Comparison of ENCODE assay signal across 19 cellular contexts in the genomic region with DNA sequence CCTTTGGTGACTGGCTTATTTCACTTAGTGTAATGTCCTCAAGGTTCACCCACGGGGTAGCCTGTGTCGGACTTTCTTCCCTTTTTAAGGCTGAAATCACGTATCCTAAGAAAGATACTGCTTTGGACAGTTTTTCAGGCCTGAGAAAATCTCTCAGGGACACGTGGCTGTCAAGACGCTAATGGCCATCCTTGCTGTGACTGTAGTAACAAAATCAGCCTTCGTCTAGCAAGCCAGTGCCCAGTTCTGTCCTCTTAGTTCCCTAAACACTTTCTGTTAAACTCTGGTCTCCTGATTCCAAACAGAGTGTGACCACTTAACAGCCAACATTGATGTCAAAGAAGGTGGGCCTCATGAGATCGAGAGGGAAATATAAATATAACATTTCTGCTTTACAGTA.
DNase-seq lines count a peak whose midpoint lies in the region; ATAC-seq, FAIRE-seq and TF ChIP-seq lines count a peak whose summit lies in the region.
"Had no signal": no experiment of that assay in that cellular context is flagged by ENCODE, and none has a peak within 500 bp of the region (broad histone marks: within the 10 kb centered on the region; RNA-seq: fewer than 3 reads in every experiment).

No MANE protein-coding gene starts in this region.

- POLR2A ChIA-PET in GM12878 (lab: Charles Lee) = interaction anchor here (0.5 to 1.0 kb wide), 2 partner anchors 9 to 123 kb away, joined by 4 read pairs; no protein-coding TSS in a partner anchor
- POLR2A ChIA-PET in activated CD8-positive, alpha-beta T cell treated with anti-CD3 and anti-CD28 coated beads, Interleukin-2, amount 10 ng/mL, durations not matched to agents 7 days and 5 days (lab: Charles Lee) = no interaction called here

- H2AFZ ChIP-seq in GM12878 (ENCODE audit: control insufficient read depth, low read depth, low read length) = no peak overlapping the region
- H2AFZ ChIP-seq: GM23248 had no signal

- H3K4me3 ChIP-seq in BLaER1 = no peak overlapping the region
- H3K4me3 ChIP-seq in GM12878 = no peak overlapping the region
- no peak overlapping the region for H3K4me3 ChIP-seq in lower lobe of right lung
- H3K4me3 ChIP-seq in H7 (ENCODE audit: insufficient read depth, low read depth, low read length) = no peak overlapping the region
- H3K4me3 ChIP-seq: GM23248, K562 had no signal

- no TSS peak for BruUV-seq in GM12878 (replicated peaks; lab: Mats Ljungman, UMichigan)

- in situ Hi-C loops in GM12878 (cut with MboI) = no loop called here

- H3K27ac ChIP-seq in BLaER1 (no peak overlapping the region), GM12878 (ENCODE audit: control insufficient read depth, insufficient read depth) (no peak overlapping the region), lower lobe of right lung (no peak overlapping the region)
- H3K27ac ChIP-seq: C4-2B, GM23248, HL-60 had no signal

- TF ChIP-seq EP300 in GM12878 (IDR thresholded peaks at IDR 0.05; ENCODE audit: borderline replicate concordance in 1 of 2, control insufficient read depth in 1 of 2, low read depth in 2 of 2, low read length in 2 of 2) = no peak

- H3K27me3 Mint-ChIP-seq in activated CD8-positive, alpha-beta T cell treated with anti-CD3 and anti-CD28 coated beads, Interleukin-2, amount 10 ng/mL, durations not matched to agents 7 days and 5 days (ENCODE audit: low read depth) = peaks cover 27% of the 10 kb centered on the region
- H3K27me3 Mint-ChIP-seq: CD4-positive, alpha-beta T cell had no signal

- H3K4me1 ChIP-seq in BLaER1 = peaks cover 19% of the 10 kb centered on the region
- H3K4me1 ChIP-seq in GM12878 (ENCODE audit: control insufficient read depth, insufficient read depth, low read length) = no peaks in the 10 kb centered on the region; the same call in 1 of the 2 replicates
- H3K4me1 ChIP-seq in lower lobe of right lung = peaks cover 8% of the 10 kb centered on the region

- H3K4me3 Mint-ChIP-seq in activated CD8-positive, alpha-beta T cell treated with anti-CD3 and anti-CD28 coated beads, Interleukin-2, amount 10 ng/mL, durations not matched to agents 7 days and 5 days = no peak overlapping the region
- H3K4me3 Mint-ChIP-seq: CD4-positive, alpha-beta T cell had no signal

- no peak overlapping the region for H3K9ac ChIP-seq in BLaER1
- H3K9ac ChIP-seq in GM12878 (ENCODE audit: control insufficient read depth, insufficient read depth, low read length) = no peak overlapping the region
- H3K9ac ChIP-seq: GM23248 had no signal

- no peak for ATAC-seq in GM12878
- no peak for ATAC-seq in lower lobe of right lung
- ATAC-seq in activated CD8-positive, alpha-beta T cell treated with anti-CD3 and anti-CD28 coated beads, Interleukin-2, amount 10 ng/mL, durations not matched to agents 7 days and 5 days = no peak
- ATAC-seq: K562 had no signal

- CTCF ChIA-PET in GM12878 (lab: Yijun Ruan, JAX) = interaction anchor here (0.5 to 1.9 kb wide), 4 partner anchors 9 to 529 kb away, joined by 3 to 7 read pairs (median 4); no protein-coding TSS in a partner anchor
- CTCF ChIA-PET in activated CD8-positive, alpha-beta T cell treated with anti-CD3 and anti-CD28 coated beads, Interleukin-2, amount 10 ng/mL, durations not matched to agents 7 days and 5 days (lab: Charles Lee) = interaction anchor here (1.3 kb wide), 1 partner anchor 13 kb away, joined by 3 read pairs; no protein-coding TSS in a partner anchor

- no peaks in the 10 kb centered on the region; the same call in 1 of the 2 replicates for H3K79me2 ChIP-seq in GM12878 (ENCODE audit: control insufficient read depth, insufficient read depth, low read length)

- H3K9me3 ChIP-seq in BLaER1 = no peaks in the 10 kb centered on the region
- no peaks in the 10 kb centered on the region; the same call in 2 of the 3 replicates for H3K9me3 ChIP-seq in GM12878 (replicated peaks; ENCODE audit: control insufficient read depth, insufficient read depth, low read length)
- H3K9me3 ChIP-seq in lower lobe of right lung = no peaks in the 10 kb centered on the region

- H3K4me2 ChIP-seq in BLaER1 (peak overlapping the region; percentile 12; the same call in 1 of the 2 replicates), GM12878 (ENCODE audit: control insufficient read depth, insufficient read depth) (peak overlapping the region; percentile 5; the same call in 1 of the 2 replicates)

- H3K9me3 Mint-ChIP-seq in activated CD8-positive, alpha-beta T cell treated with anti-CD3 and anti-CD28 coated beads, Interleukin-2, amount 10 ng/mL, durations not matched to agents 7 days and 5 days (ENCODE audit: insufficient read depth) = no peaks in the 10 kb centered on the region
- H3K9me3 Mint-ChIP-seq: CD4-positive, alpha-beta T cell had no signal

- intact Hi-C loops in GM12878 (cut with micrococcal nuclease; ENCODE audit: unreplicated experiment) = no loop called here
- intact Hi-C loops in lower lobe of right lung (cut with DNase I) = no loop called here

- TF ChIP-seq RAD21 in GM12878 (IDR thresholded peaks at IDR 0.05; ENCODE audit: insufficient read depth, low read depth, low read length) = no peak

- SMC1A ChIA-PET in GM12878 (lab: Charles Lee; ENCODE audit: uncharacterized antibody, unreplicated experiment) = interaction anchor here (0.7 to 9.2 kb wide), 8 partner anchors 9 to 923 kb away, joined by 3 to 70 read pairs (median 3); no protein-coding TSS in a partner anchor

- no peak for DNase-seq in GM12878 (ENCODE audit: low read depth, low spot score)
- DNase-seq in medulla oblongata (ENCODE audit: extremely low spot score) = peak; percentile 59
- peak; percentile 35 for DNase-seq in retina
- no peak for DNase-seq in lower lobe of right lung
- DNase-seq in activated CD8-positive, alpha-beta T cell treated with anti-CD3 and anti-CD28 coated beads, Interleukin-2, amount 10 ng/mL, durations not matched to agents 7 days and 5 days = no peak
- no peak for DNase-seq in H7
- no peak for DNase-seq in NK-92 treated with Interleukin-12 subunit alpha and Interleukin-12 subunit beta, amount 100 ng/mL, for 24 hours (lab: John Stamatoyannopoulos, UW)
- DNase-seq: 8988T; CD4-positive, alpha-beta T cell; DMS153; DMS79; GDM1; GM23248; HCEC 1CT had no signal

- RAD21 ChIA-PET in GM12878 (lab: Charles Lee; ENCODE audit: unreplicated experiment) = interaction anchor here (1.2 to 2.0 kb wide), 4 partner anchors 17 to 239 kb away, joined by 3 to 5 read pairs (median 4); no protein-coding TSS in a partner anchor

- no peak overlapping the region for H3K27ac Mint-ChIP-seq in activated CD8-positive, alpha-beta T cell treated with anti-CD3 and anti-CD28 coated beads, Interleukin-2, amount 10 ng/mL, durations not matched to agents 7 days and 5 days
- H3K27ac Mint-ChIP-seq: B cell; CD4-positive, alpha-beta T cell had no signal

- peaks cover 6% of the 10 kb centered on the region for H3K4me1 Mint-ChIP-seq in activated CD8-positive, alpha-beta T cell treated with anti-CD3 and anti-CD28 coated beads, Interleukin-2, amount 10 ng/mL, durations not matched to agents 7 days and 5 days (ENCODE audit: low read depth)

- H3K36me3 Mint-ChIP-seq in activated CD8-positive, alpha-beta T cell treated with anti-CD3 and anti-CD28 coated beads, Interleukin-2, amount 10 ng/mL, durations not matched to agents 7 days and 5 days (ENCODE audit: low read depth) = no peaks in the 10 kb centered on the region

- WGBS in GM12878 (ENCODE audit: insufficient coverage, insufficient replicate concordance, low lambda C conversion rate, missing lambda C conversion rate) = 80% methylated on average over 7 of the region's 7 CpGs

- TF ChIP-seq POLR2A in GM12878 (IDR thresholded peaks at IDR 0.05; ENCODE audit: low read depth, low read length) = no peak

- TF ChIP-seq CTCF in GM12878 (IDR thresholded peaks at IDR 0.05 in 2 of 3, conservative IDR thresholded peaks at IDR 0.05 in 1 of 3; ENCODE audit: control insufficient read depth in 2 of 3, extremely low read depth in 1 of 3, insufficient read depth in 1 of 3, low read depth in 3 of 3, low read length in 3 of 3) (no peak), lower lobe of right lung (IDR thresholded peaks at IDR 0.05) (no peak)

- H4K20me1 ChIP-seq in BLaER1 (no peaks in the 10 kb centered on the region), GM12878 (ENCODE audit: control insufficient read depth, insufficient read depth) (no peaks in the 10 kb centered on the region)

- FAIRE-seq in GM12878 (lab: Jason Lieb, UNC) = no peak
- FAIRE-seq: K562 had no signal

- no peaks in the 10 kb centered on the region for H3K36me3 ChIP-seq in BLaER1
- no peaks in the 10 kb centered on the region for H3K36me3 ChIP-seq in GM12878 (ENCODE audit: control insufficient read depth in 2 of 2, insufficient read depth in 2 of 2, low read length in 1 of 2)
- H3K36me3 ChIP-seq in lower lobe of right lung = no peaks in the 10 kb centered on the region
- H3K36me3 ChIP-seq in H7 (replicated peaks; ENCODE audit: control insufficient read depth, insufficient read depth, low read length) = no peaks in the 10 kb centered on the region

- no peaks in the 10 kb centered on the region for H3K27me3 ChIP-seq in BLaER1
- no peaks in the 10 kb centered on the region; a peak in 2 of 4 replicates for H3K27me3 ChIP-seq in GM12878 (replicated peaks in 1 of 2; ENCODE audit: control insufficient read depth in 2 of 2, insufficient read depth in 2 of 2, low read length in 1 of 2)
- H3K27me3 ChIP-seq in lower lobe of right lung (ENCODE audit: low read depth) = no peaks in the 10 kb centered on the region
- no peaks in the 10 kb centered on the region for H3K27me3 ChIP-seq in H7 (ENCODE audit: control insufficient read depth, insufficient read depth, low read length)

Comparison
In these comparisons a context has a peak if more than half of its experiments do, and no peak if none do; other contexts are left out.
1. DNase-seq: peak in medulla oblongata (single experiment) and retina (single experiment); none in GM12878 (single experiment), lower lobe of right lung (single experiment), activated CD8-positive, alpha-beta T cell treated with anti-CD3 and anti-CD28 coated beads, Interleukin-2, amount 10 ng/mL, durations not matched to agents 7 days and 5 days (single experiment), H7 (single experiment) and NK-92 treated with Interleukin-12 subunit alpha and Interleukin-12 subunit beta, amount 100 ng/mL, for 24 hours (single experiment).